1 cellular context compared by ENCODE assay signal in genomic region chr2:174336403-174337336, GRCh38.
TF ChIP-seq lines count a peak whose summit lies in the region.

No MANE protein-coding gene starts in this region.

TF ChIP-seq in HepG2, 621 proteins besides CTCF, POLR2A, EP300 and RAD21 (continued from another document and continues in another):
- no peak for TF ChIP-seq ZNF691 (CRISPR knock-in tag; IDR thresholded peaks at IDR 0.05; ENCODE audit: borderline replicate concordance, low read depth)
- TF ChIP-seq PAX8 (CRISPR knock-in tag; IDR thresholded peaks at IDR 0.05; ENCODE audit: borderline replicate concordance) = peak; percentile 51; the same call in 1 of the 2 replicates
- TF ChIP-seq SETDB1 (CRISPR knock-in tag; IDR thresholded peaks at IDR 0.05; ENCODE audit: borderline replicate concordance) = no peak
- no peak for TF ChIP-seq AKNA (CRISPR knock-in tag; IDR thresholded peaks at IDR 0.05; ENCODE audit: borderline replicate concordance)
- no peak for TF ChIP-seq SP1 (IDR thresholded peaks at IDR 0.05)
- TF ChIP-seq SP1 (CRISPR knock-in tag; IDR thresholded peaks at IDR 0.05) = no peak
- TF ChIP-seq ZNF777 (CRISPR knock-in tag; IDR thresholded peaks at IDR 0.05) = peak; percentile 40; the same call in 1 of the 2 replicates
- no peak for TF ChIP-seq ZNF570 (CRISPR knock-in tag; IDR thresholded peaks at IDR 0.05; ENCODE audit: borderline replicate concordance)
- no peak for TF ChIP-seq EHMT2 (IDR thresholded peaks at IDR 0.05; ENCODE audit: borderline replicate concordance, low read depth, low read length)
- TF ChIP-seq ZNF343 (CRISPR knock-in tag; IDR thresholded peaks at IDR 0.05) = 0 out of 2 replicates have a peak, but pooled peaks have one; percentile 37
- no peak for TF ChIP-seq MED8 (CRISPR knock-in tag; IDR thresholded peaks at IDR 0.05; ENCODE audit: insufficient replicate concordance)
- TF ChIP-seq ZNF282 (IDR thresholded peaks at IDR 0.05; ENCODE audit: partially characterized antibody) = no peak
- 0 out of 2 replicates have a peak, but pooled peaks have one; percentile 21 for TF ChIP-seq ZNF510 (CRISPR knock-in tag; IDR thresholded peaks at IDR 0.05; ENCODE audit: low read depth)
- TF ChIP-seq TBX2 (CRISPR knock-in tag; IDR thresholded peaks at IDR 0.05; ENCODE audit: borderline replicate concordance) = peak; percentile 82
- TF ChIP-seq RFX5 (IDR thresholded peaks at IDR 0.05; ENCODE audit: low read depth, low read length) = no peak
- no peak for TF ChIP-seq NAIF1 (CRISPR knock-in tag; IDR thresholded peaks at IDR 0.05; ENCODE audit: borderline replicate concordance)
- no peak for TF ChIP-seq TEF (CRISPR knock-in tag; IDR thresholded peaks at IDR 0.05)
- peak; percentile 88; the same call in 1 of the 2 replicates for TF ChIP-seq ZFP82 (CRISPR knock-in tag; IDR thresholded peaks at IDR 0.05; ENCODE audit: borderline replicate concordance)
- no peak for TF ChIP-seq HNF4G (IDR thresholded peaks at IDR 0.05; ENCODE audit: borderline replicate concordance, low read depth, low read length)
- TF ChIP-seq HNF4G (CRISPR knock-in tag; IDR thresholded peaks at IDR 0.05; ENCODE audit: borderline replicate concordance, low read depth) = no peak
- peak; percentile 26; the same call in 1 of the 2 replicates for TF ChIP-seq ARNT2 (CRISPR knock-in tag; IDR thresholded peaks at IDR 0.05; ENCODE audit: low read depth)
- no peak for TF ChIP-seq ATF5 (CRISPR knock-in tag; IDR thresholded peaks at IDR 0.05; ENCODE audit: low read depth)
- peak; percentile 95 for TF ChIP-seq UBTF (CRISPR knock-in tag; IDR thresholded peaks at IDR 0.05)
- TF ChIP-seq MAFK (conservative IDR thresholded peaks at IDR 0.05 in 1 of 2, IDR thresholded peaks at IDR 0.05 in 1 of 2; ENCODE audit: low read length in 2 of 2) = no peak
- TF ChIP-seq FOXK2 (IDR thresholded peaks at IDR 0.05) = no peak
- no peak for TF ChIP-seq ATAD3A (CRISPR knock-in tag; IDR thresholded peaks at IDR 0.05)
- 0 out of 2 replicates have a peak, but pooled peaks have one; percentile 29 for TF ChIP-seq ESRRA (CRISPR knock-in tag; IDR thresholded peaks at IDR 0.05; ENCODE audit: low read depth)
- no peak for TF ChIP-seq KDM1A (CRISPR knock-in tag; IDR thresholded peaks at IDR 0.05)
- no peak for TF ChIP-seq CBX1 (IDR thresholded peaks at IDR 0.05; ENCODE audit: low read depth)
- TF ChIP-seq FOXO4 (CRISPR knock-in tag; conservative IDR thresholded peaks at IDR 0.05) = peak; percentile 89; the same call in 1 of the 2 replicates
- peak; percentile 11; the same call in 1 of the 2 replicates for TF ChIP-seq MYC (CRISPR knock-in tag; IDR thresholded peaks at IDR 0.05; ENCODE audit: borderline replicate concordance)
- TF ChIP-seq CBFB (CRISPR knock-in tag; IDR thresholded peaks at IDR 0.05) = no peak
- no peak for TF ChIP-seq ZFAT (CRISPR knock-in tag; conservative IDR thresholded peaks at IDR 0.05)
- peak; percentile 81; the same call in 1 of the 2 replicates for TF ChIP-seq ZSCAN20 (CRISPR knock-in tag; IDR thresholded peaks at IDR 0.05; ENCODE audit: borderline replicate concordance)
- no peak for TF ChIP-seq PHB2 (IDR thresholded peaks at IDR 0.05; ENCODE audit: partially characterized antibody)
- TF ChIP-seq CHD2 (IDR thresholded peaks at IDR 0.05; ENCODE audit: low read depth, low read length) = no peak
- peak; percentile 63 for TF ChIP-seq ZNF770 (CRISPR knock-in tag; IDR thresholded peaks at IDR 0.05)
- no peak for TF ChIP-seq PRDM10 (CRISPR knock-in tag; IDR thresholded peaks at IDR 0.05; ENCODE audit: low read depth)
- no peak for TF ChIP-seq ZNF280B (CRISPR knock-in tag; IDR thresholded peaks at IDR 0.05; ENCODE audit: borderline replicate concordance)
- no peak; the same call in none of the 2 replicates for TF ChIP-seq ZNF749 (CRISPR knock-in tag; IDR thresholded peaks at IDR 0.05; ENCODE audit: borderline replicate concordance)
- no peak for TF ChIP-seq ZNF205 (CRISPR knock-in tag; IDR thresholded peaks at IDR 0.05)
- TF ChIP-seq MED1 (CRISPR knock-in tag; IDR thresholded peaks at IDR 0.05) = no peak
- no peak for TF ChIP-seq MBNL3 (CRISPR knock-in tag; conservative IDR thresholded peaks at IDR 0.05)
- TF ChIP-seq ZNF644 (CRISPR knock-in tag; IDR thresholded peaks at IDR 0.05; ENCODE audit: low read depth) = no peak
- no peak for TF ChIP-seq YEATS2 (CRISPR knock-in tag; IDR thresholded peaks at IDR 0.05; ENCODE audit: borderline replicate concordance)
- no peak for TF ChIP-seq ZNF552 (CRISPR knock-in tag; IDR thresholded peaks at IDR 0.05; ENCODE audit: borderline replicate concordance)
- no peak for TF ChIP-seq ZNF550 (CRISPR knock-in tag; IDR thresholded peaks at IDR 0.05; ENCODE audit: borderline replicate concordance)
